In genomic region chr10:62376064-62377025, GRCh38 we compare ENCODE assay signal across 22 cellular contexts. TPM values are rescaled to one million over a fixed set of nuclear protein-coding genes. Genes with fewer than 3 reads are reported as not detected.
DNase-seq lines count a peak whose midpoint lies in the region; ATAC-seq and TF ChIP-seq lines count a peak whose summit lies in the region.
"Had no signal": no experiment of that assay in that cellular context is flagged by ENCODE, and none has a peak within 500 bp of the region (broad histone marks: within the 10 kb centered on the region; RNA-seq: fewer than 3 reads in every experiment).

No MANE protein-coding gene starts in this region.

- H3F3A ChIP-seq in SK-N-SH (replicated peaks; ENCODE audit: insufficient read depth) = peaks cover 38% of the 10 kb centered on the region

- TF ChIP-seq EP300 in SK-N-SH (IDR thresholded peaks at IDR 0.05; ENCODE audit: borderline replicate concordance in 1 of 2, low read depth in 1 of 2, low read length in 1 of 2) = no peak

- POLR2A ChIA-PET in SK-N-SH (lab: Yijun Ruan, JAX) = interaction anchor here (3.0 kb wide), 1 partner anchor 108 kb away, joined by 7 read pairs; the partner anchor contains the start of gene RTKN2

- H3K79me2 ChIP-seq in SK-N-SH (ENCODE audit: insufficient read depth) = peaks cover 28% of the 10 kb centered on the region

- H3K9me2 ChIP-seq in SK-N-SH = no peaks in the 10 kb centered on the region

- DNase-seq in SK-N-SH (no peak), cerebellar cortex (ENCODE audit: low spot score) (peak; percentile 31), NCI-H2171 (lab: John Stamatoyannopoulos, UW) (no peak), germinal center (ENCODE audit: low spot score) (no peak), HUDEP-2 (lab: John Stamatoyannopoulos, UW; ENCODE audit: unreplicated experiment in 76 of 76) (no peak), NCI-H526 (lab: John Stamatoyannopoulos, UW) (no peak)
- DNase-seq: AML-193; DMS153; GF-D8; MM.1S; NCI-H1092 treated with DMSO at 0.1 percent for 48 hours; NCI-H146; NCI-H2081; NCI-H748 treated with DMSO at 0.1 percent for 48 hours; NK-92 treated with Interleukin-12 subunit alpha and Interleukin-12 subunit beta, amount 100 ng/mL, for 24 hours; RPMI8226; SIG-M5 had no signal

- H2AFZ ChIP-seq in SK-N-SH (ENCODE audit: low read depth) = no peak overlapping the region

- peaks cover 0 to 8% of the 10 kb centered on the region in 2 experiments for H3K36me3 ChIP-seq in SK-N-SH (replicated peaks in 1 of 2; ENCODE audit: control insufficient read depth in 1 of 2, insufficient read depth in 2 of 2, low read length in 1 of 2)
- H3K36me3 ChIP-seq: HAP-1 had no signal

- H3K9ac ChIP-seq in SK-N-SH = no peak overlapping the region

- WGBS in SK-N-SH (ENCODE audit: low lambda C conversion rate) = 92% methylated on average over 21 of the region's 21 CpGs

- no peak overlapping the region for H3K4me3 ChIP-seq in SK-N-SH (ENCODE audit: low read depth in 2 of 2, low read length in 1 of 2)
- H3K4me3 ChIP-seq: HAP-1 had no signal

- H3K4me1 ChIP-seq in SK-N-SH (ENCODE audit: control insufficient read depth in 1 of 2, insufficient read depth in 2 of 2, low read depth in 1 of 2, low read length in 1 of 2) = peaks cover 10 to 24% of the 10 kb centered on the region in 2 experiments

- H3K4me2 ChIP-seq in SK-N-SH = peak overlapping the region; percentile 93; the same call in 1 of the 2 replicates

- CTCF ChIA-PET in SK-N-SH (lab: Yijun Ruan, JAX) = interaction anchor here (1.3 to 1.8 kb wide), 2 partner anchors 61 to 111 kb away, joined by 4 to 7 read pairs (median 4); no protein-coding TSS in a partner anchor

- H3K9me3 ChIP-seq in SK-N-SH = no peaks in the 10 kb centered on the region
- H3K9me3 ChIP-seq: HAP-1 had no signal

- no peak for TF ChIP-seq RAD21 in SK-N-SH (IDR thresholded peaks at IDR 0.05; ENCODE audit: low read length)

- H3K27me3 ChIP-seq in SK-N-SH (ENCODE audit: insufficient read depth) (no peaks in the 10 kb centered on the region), layer of hippocampus (ENCODE audit: control insufficient read depth, insufficient read depth, low read length) (no peaks in the 10 kb centered on the region)

- no peak for ATAC-seq in SK-N-SH treated with all-trans-retinoic acid at 6 μM for 48 hours

- H3K27ac ChIP-seq in SK-N-SH (ENCODE audit: low read depth in 2 of 2, low read length in 1 of 2) (no peak overlapping the region), layer of hippocampus (ENCODE audit: low read depth, low read length) (peak overlapping the region; percentile 65)
- H3K27ac ChIP-seq: 22Rv1 had no signal

- no peaks in the 10 kb centered on the region for H4K20me1 ChIP-seq in SK-N-SH (ENCODE audit: insufficient read depth)

- TF ChIP-seq CTCF in SK-N-SH (IDR thresholded peaks at IDR 0.05) = no peak

TF ChIP-seq in SK-N-SH, 30 proteins besides CTCF, POLR2A, EP300 and RAD21 (continues in another document):
- TF ChIP-seq RXRA (IDR thresholded peaks at IDR 0.05; ENCODE audit: borderline replicate concordance, low read depth) (no peak), USF1 (IDR thresholded peaks at IDR 0.05; ENCODE audit: borderline replicate concordance, low read depth) (no peak), POLR2AphosphoS5 (IDR thresholded peaks at IDR 0.05; ENCODE audit: low read depth, low read length) (no peak), SIN3A (IDR thresholded peaks at IDR 0.05; ENCODE audit: borderline replicate concordance, low read depth, low read length) (no peak), EZH2phosphoT487 (IDR thresholded peaks at IDR 0.05; ENCODE audit: borderline replicate concordance, low read depth) (no peak), NFIC (IDR thresholded peaks at IDR 0.05; ENCODE audit: borderline replicate concordance) (no peak), SMC3 (IDR thresholded peaks at IDR 0.05; ENCODE audit: low read depth, low read length) (no peak), YY1 (IDR thresholded peaks at IDR 0.05; ENCODE audit: low read depth) (no peak), RCOR1 (IDR thresholded peaks at IDR 0.05; ENCODE audit: low read length) (no peak)
- TF ChIP-seq, protein P1, sequence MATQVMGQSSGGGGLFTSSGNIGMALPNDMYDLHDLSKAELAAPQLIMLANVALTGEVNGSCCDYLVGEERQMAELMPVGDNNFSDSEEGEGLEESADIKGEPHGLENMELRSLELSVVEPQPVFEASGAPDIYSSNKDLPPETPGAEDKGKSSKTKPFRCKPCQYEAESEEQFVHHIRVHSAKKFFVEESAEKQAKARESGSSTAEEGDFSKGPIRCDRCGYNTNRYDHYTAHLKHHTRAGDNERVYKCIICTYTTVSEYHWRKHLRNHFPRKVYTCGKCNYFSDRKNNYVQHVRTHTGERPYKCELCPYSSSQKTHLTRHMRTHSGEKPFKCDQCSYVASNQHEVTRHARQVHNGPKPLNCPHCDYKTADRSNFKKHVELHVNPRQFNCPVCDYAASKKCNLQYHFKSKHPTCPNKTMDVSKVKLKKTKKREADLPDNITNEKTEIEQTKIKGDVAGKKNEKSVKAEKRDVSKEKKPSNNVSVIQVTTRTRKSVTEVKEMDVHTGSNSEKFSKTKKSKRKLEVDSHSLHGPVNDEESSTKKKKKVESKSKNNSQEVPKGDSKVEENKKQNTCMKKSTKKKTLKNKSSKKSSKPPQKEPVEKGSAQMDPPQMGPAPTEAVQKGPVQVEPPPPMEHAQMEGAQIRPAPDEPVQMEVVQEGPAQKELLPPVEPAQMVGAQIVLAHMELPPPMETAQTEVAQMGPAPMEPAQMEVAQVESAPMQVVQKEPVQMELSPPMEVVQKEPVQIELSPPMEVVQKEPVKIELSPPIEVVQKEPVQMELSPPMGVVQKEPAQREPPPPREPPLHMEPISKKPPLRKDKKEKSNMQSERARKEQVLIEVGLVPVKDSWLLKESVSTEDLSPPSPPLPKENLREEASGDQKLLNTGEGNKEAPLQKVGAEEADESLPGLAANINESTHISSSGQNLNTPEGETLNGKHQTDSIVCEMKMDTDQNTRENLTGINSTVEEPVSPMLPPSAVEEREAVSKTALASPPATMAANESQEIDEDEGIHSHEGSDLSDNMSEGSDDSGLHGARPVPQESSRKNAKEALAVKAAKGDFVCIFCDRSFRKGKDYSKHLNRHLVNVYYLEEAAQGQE (IDR thresholded peaks at IDR 0.05; ENCODE audit: low read depth, low read length) = no peak

TF ChIP-seq in SK-N-SH treated with all-trans-retinoic acid at 6 μM for 48 hours, 23 proteins besides CTCF, POLR2A, EP300 and RAD21:
- no peak for TF ChIP-seq SNAI2 (CRISPR knock-in tag; IDR thresholded peaks at IDR 0.05)
- no peak for TF ChIP-seq ARNTL (CRISPR knock-in tag; IDR thresholded peaks at IDR 0.05; ENCODE audit: borderline replicate concordance, low read depth)
- TF ChIP-seq TOX (CRISPR knock-in tag; IDR thresholded peaks at IDR 0.05; ENCODE audit: borderline replicate concordance) = no peak
- no peak for TF ChIP-seq ISL1 (CRISPR knock-in tag; IDR thresholded peaks at IDR 0.05)
- no peak for TF ChIP-seq ZFP3 (CRISPR knock-in tag; IDR thresholded peaks at IDR 0.05)
- no peak for TF ChIP-seq ZFP30 (CRISPR knock-in tag; IDR thresholded peaks at IDR 0.05)
- no peak for TF ChIP-seq ZNF70 (CRISPR knock-in tag; IDR thresholded peaks at IDR 0.05)
- no peak for TF ChIP-seq GLIS3 (CRISPR knock-in tag; IDR thresholded peaks at IDR 0.05)
- TF ChIP-seq BACH2 (CRISPR knock-in tag; IDR thresholded peaks at IDR 0.05; ENCODE audit: borderline replicate concordance) = no peak
- no peak for TF ChIP-seq TSHZ2 (CRISPR knock-in tag; IDR thresholded peaks at IDR 0.05)
- TF ChIP-seq ZNF8 (CRISPR knock-in tag; IDR thresholded peaks at IDR 0.05) = no peak
- TF ChIP-seq ZC3H10 (CRISPR knock-in tag; IDR thresholded peaks at IDR 0.05) = no peak
- no peak for TF ChIP-seq ZNF565 (CRISPR knock-in tag; conservative IDR thresholded peaks at IDR 0.05; ENCODE audit: low read depth)

RNA-seq across cellular contexts. Expression of gene ZNF365, which starts 2.2 kb away (rescaled TPM):
- polyA plus RNA-seq in SK-N-SH (2012; rRNA removed) = 4.5 and 5.9 TPM in 2 replicates
- polyA plus RNA-seq in SK-N-SH (2012; cell fraction: cytosol; rRNA removed) = 5.9 and 6.3 TPM in 2 replicates
- 4.0 and 4.8 TPM in 2 replicates for polyA plus RNA-seq in SK-N-SH (2012; cell fraction: nucleus; rRNA removed)
- polyA plus RNA-seq: CD14-positive monocyte had no signal
